1 cellular context compared by ENCODE assay signal in genomic region chr2:15591373-15591691, GRCh38.
TF ChIP-seq lines count a peak whose summit lies in the region.

No MANE protein-coding gene starts in this region.

TF ChIP-seq in GM12878, 131 proteins besides CTCF, POLR2A, EP300 and RAD21 (continued from another document):
- TF ChIP-seq PRDM15 (CRISPR knock-in tag; IDR thresholded peaks at IDR 0.05) (0 out of 2 replicates have a peak, but pooled peaks have one; percentile 14), MAX (IDR thresholded peaks at IDR 0.05; ENCODE audit: low read depth, low read length) (peak; percentile 60; the same call in 1 of the 2 replicates)
TF ChIP-seq in GM12878: peak in this region for 2.
